In genomic region chr19:4120933-4121612, GRCh38 we compare ENCODE assay signal across 24 cellular contexts. TPM values are rescaled to one million over a fixed set of nuclear protein-coding genes. Genes with fewer than 3 reads are reported as not detected.
DNase-seq lines count a peak whose midpoint lies in the region; ATAC-seq and TF ChIP-seq lines count a peak whose summit lies in the region.
"Had no signal": no experiment of that assay in that cellular context is flagged by ENCODE, and none has a peak within 500 bp of the region (broad histone marks: within the 10 kb centered on the region; RNA-seq: fewer than 3 reads in every experiment).

No MANE protein-coding gene starts in this region.

- no peak overlapping the region for H3K4me3 ChIP-seq in right atrium auricular region
- H3K4me3 ChIP-seq in mesenchymal stem cell (ENCODE audit: insufficient read depth in 1 of 2, low read depth in 1 of 2, low read length in 2 of 2): peak overlapping the region in 1 of 2 experiments; percentile 54
- H3K4me3 ChIP-seq: left ventricle myocardium inferior, mucosa of descending colon, thoracic aorta had no signal

- peak overlapping the region in 1 of 2 experiments; percentile 46 for H3K23ac ChIP-seq in mesenchymal stem cell (ENCODE audit: low read length in 2 of 2)

- TF ChIP-seq CTCF in right atrium auricular region (IDR thresholded peaks at IDR 0.05): no peak

- no peak overlapping the region for H3K4me2 ChIP-seq in mesenchymal stem cell (ENCODE audit: low read length, poor library complexity, severe bottlenecking)

- H2AK5ac ChIP-seq in mesenchymal stem cell (ENCODE audit: low read length, severe bottlenecking): peak overlapping the region; percentile 19

- H3K27ac ChIP-seq in right atrium auricular region: no peak overlapping the region
- no peak overlapping the region for H3K27ac ChIP-seq in mesenchymal stem cell (ENCODE audit: low read length, poor library complexity, severe bottlenecking)
- H3K27ac ChIP-seq: C4-2B, HL-60, left ventricle myocardium inferior, thoracic aorta had no signal

- no peak overlapping the region for H2BK5ac ChIP-seq in mesenchymal stem cell (ENCODE audit: low read depth, low read length, poor library complexity, severe bottlenecking)

- no peak overlapping the region for H3K4ac ChIP-seq in mesenchymal stem cell (ENCODE audit: low read depth in 1 of 2, low read length in 2 of 2)

- ATAC-seq in Right ventricle myocardium inferior: no peak
- no peak for ATAC-seq in stimulated activated memory B cell treated with anti-CD40 and anti-IgM and Interleukin-4, amounts not matched to agents 10 μg/mL and 1 μg/mL and 100 μg/mL, for 72 hours
- no peak for ATAC-seq in GM21737 (IDR thresholded peaks at IDR 0.05; ENCODE audit: unreplicated experiment)
- ATAC-seq in HG02588 (IDR thresholded peaks at IDR 0.05; ENCODE audit: unreplicated experiment): no peak
- ATAC-seq: activated CD4-positive, alpha-beta T cell treated with anti-CD3 and anti-CD28 coated beads for 36 hours; mucosa of descending colon; right cardiac atrium had no signal

- H3K36me3 ChIP-seq in right atrium auricular region (peaks cover 9% of the 10 kb centered on the region), mesenchymal stem cell (ENCODE audit: control insufficient read depth in 1 of 2, insufficient read depth in 2 of 2, low read depth in 1 of 2, low read length in 2 of 2) (peaks cover 29 to 44% of the 10 kb centered on the region in 2 experiments)

- H4K91ac ChIP-seq in mesenchymal stem cell (ENCODE audit: low read length): peak overlapping the region; percentile 7

- H3K27ac Mint-ChIP-seq in activated naive CD8-positive, alpha-beta T cell treated with anti-CD3 and anti-CD28 coated beads for 36 hours: peak overlapping the region; percentile 81
- peak overlapping the region; percentile 93 for H3K27ac Mint-ChIP-seq in stimulated activated memory B cell treated with anti-CD40 and anti-IgM and Interleukin-4, amounts not matched to agents 10 μg/mL and 1 μg/mL and 100 μg/mL, for 72 hours
- H3K27ac Mint-ChIP-seq: activated CD4-positive, alpha-beta T cell treated with anti-CD3 and anti-CD28 coated beads for 36 hours had no signal

- H3K18ac ChIP-seq in mesenchymal stem cell (ENCODE audit: low read depth in 1 of 2, low read length in 2 of 2): no peak overlapping the region

- peaks cover 22% of the 10 kb centered on the region for H3K4me1 Mint-ChIP-seq in activated naive CD8-positive, alpha-beta T cell treated with anti-CD3 and anti-CD28 coated beads for 36 hours
- peaks cover 56% of the 10 kb centered on the region for H3K4me1 Mint-ChIP-seq in stimulated activated memory B cell treated with anti-CD40 and anti-IgM and Interleukin-4, amounts not matched to agents 10 μg/mL and 1 μg/mL and 100 μg/mL, for 72 hours

- 98% methylated on average over 18 of the region's 19 CpGs for WGBS in mesenchymal stem cell

- H3K27me3 ChIP-seq in right atrium auricular region (no peaks in the 10 kb centered on the region), mesenchymal stem cell (ENCODE audit: control insufficient read depth in 1 of 2, insufficient read depth in 1 of 2, low read length in 2 of 2) (no peaks in the 10 kb centered on the region)

- H3K4me3 Mint-ChIP-seq in activated naive CD8-positive, alpha-beta T cell treated with anti-CD3 and anti-CD28 coated beads for 36 hours: no peak overlapping the region
- H3K4me3 Mint-ChIP-seq in stimulated activated memory B cell treated with anti-CD40 and anti-IgM and Interleukin-4, amounts not matched to agents 10 μg/mL and 1 μg/mL and 100 μg/mL, for 72 hours: peak overlapping the region; percentile 38
- H3K4me3 Mint-ChIP-seq: activated CD4-positive, alpha-beta T cell treated with anti-CD3 and anti-CD28 coated beads for 36 hours had no signal

- H3K9ac ChIP-seq in mesenchymal stem cell (ENCODE audit: low read length): peak overlapping the region; percentile 14

- H3K36me3 Mint-ChIP-seq in activated naive CD8-positive, alpha-beta T cell treated with anti-CD3 and anti-CD28 coated beads for 36 hours: peaks cover 11% of the 10 kb centered on the region
- H3K36me3 Mint-ChIP-seq in stimulated activated memory B cell treated with anti-CD40 and anti-IgM and Interleukin-4, amounts not matched to agents 10 μg/mL and 1 μg/mL and 100 μg/mL, for 72 hours: peaks cover 20% of the 10 kb centered on the region
- H3K36me3 Mint-ChIP-seq: IgD-negative memory B cell had no signal

- H2AFZ ChIP-seq in mesenchymal stem cell (ENCODE audit: low read depth, low read length): no peak overlapping the region

- no peaks in the 10 kb centered on the region for H3K9me3 Mint-ChIP-seq in activated naive CD8-positive, alpha-beta T cell treated with anti-CD3 and anti-CD28 coated beads for 36 hours
- no peaks in the 10 kb centered on the region for H3K9me3 Mint-ChIP-seq in stimulated activated memory B cell treated with anti-CD40 and anti-IgM and Interleukin-4, amounts not matched to agents 10 μg/mL and 1 μg/mL and 100 μg/mL, for 72 hours
- H3K9me3 Mint-ChIP-seq: IgD-negative memory B cell had no signal

- intact Hi-C loops in Right ventricle myocardium inferior (cut with DNase I): loop anchor here (5.0 to 10.0 kb wide), 3 partner anchors 54 to 136 kb away; partner anchors contain the start of genes ANKRD24, EEF2, SIRT6 and ZBTB7A

- H3K27me3 Mint-ChIP-seq in activated naive CD8-positive, alpha-beta T cell treated with anti-CD3 and anti-CD28 coated beads for 36 hours: no peaks in the 10 kb centered on the region
- no peaks in the 10 kb centered on the region for H3K27me3 Mint-ChIP-seq in stimulated activated memory B cell treated with anti-CD40 and anti-IgM and Interleukin-4, amounts not matched to agents 10 μg/mL and 1 μg/mL and 100 μg/mL, for 72 hours
- H3K27me3 Mint-ChIP-seq: activated CD4-positive, alpha-beta T cell treated with anti-CD3 and anti-CD28 coated beads for 36 hours; IgD-negative memory B cell had no signal

- no peak overlapping the region for H2BK120ac ChIP-seq in mesenchymal stem cell (ENCODE audit: low read depth, low read length)

- no peaks in the 10 kb centered on the region for H3K9me3 ChIP-seq in right atrium auricular region
- H3K9me3 ChIP-seq in mesenchymal stem cell (ENCODE audit: control insufficient read depth, low read length): no peaks in the 10 kb centered on the region
- H3K9me3 ChIP-seq: left ventricle myocardium inferior, mucosa of descending colon, thoracic aorta had no signal

- H4K8ac ChIP-seq in mesenchymal stem cell (ENCODE audit: low read length): no peak overlapping the region

- no peak overlapping the region for H2BK15ac ChIP-seq in mesenchymal stem cell (ENCODE audit: low read depth, poor library complexity, severe bottlenecking)

- no peak overlapping the region for H2BK12ac ChIP-seq in mesenchymal stem cell (ENCODE audit: low read length in 2 of 2)

- peak overlapping the region in 1 of 2 experiments; percentile 22 for H3K14ac ChIP-seq in mesenchymal stem cell (ENCODE audit: low read length in 2 of 2)

- peaks cover 14% of the 10 kb centered on the region for H3K79me1 ChIP-seq in mesenchymal stem cell (replicated peaks; ENCODE audit: low read length, poor library complexity, severe bottlenecking)

- DNase-seq in Right ventricle myocardium inferior (ENCODE audit: missing footprints) (peak; percentile 60), right atrium auricular region (ENCODE audit: low spot score) (no peak), mesenchymal stem cell (no peak), superior temporal gyrus (ENCODE audit: extremely low spot score) (no peak)
- no peak for DNase-seq in activated naive CD8-positive, alpha-beta T cell treated with anti-CD3 and anti-CD28 coated beads for 36 hours
- DNase-seq: activated CD4-positive, alpha-beta T cell treated with anti-CD3 and anti-CD28 coated beads for 36 hours; DMS 273 treated with DMSO at 0.1 percent for 48 hours; head of caudate nucleus; left ventricle myocardium inferior; MM.1S; mucosa of descending colon; NCI-H146; NCI-H524; occipital lobe; stimulated activated CD4-positive, alpha-beta T cell treated with anti-CD3 and anti-CD28 coated beads, Interleukin-15, amount 100 ng/mL, for 24 hours had no signal

- H3K4me1 ChIP-seq in right atrium auricular region (peaks cover 0 to 33% of the 10 kb centered on the region in 2 donors), mesenchymal stem cell (ENCODE audit: control insufficient read depth, insufficient read depth, low read depth, low read length) (peaks cover 23% of the 10 kb centered on the region)

RNA-seq across cellular contexts. Expression of gene MAP2K2, which starts 2.8 kb away (rescaled TPM):
- total RNA-seq in Right ventricle myocardium inferior: 138 TPM
- total RNA-seq in right atrium auricular region: 10 to 100 TPM; 82.2 to 97.4 TPM
- total RNA-seq in activated naive CD8-positive, alpha-beta T cell treated with anti-CD3 and anti-CD28 coated beads for 36 hours: 100 to 1,000 TPM; 120 to 121 TPM
- 184 TPM for polyA plus RNA-seq in mesenchymal stem cell (2013, experiment 1 of 2)
- 179 TPM for polyA plus RNA-seq in mesenchymal stem cell (2013, experiment 2 of 2)

RNA-seq across cellular contexts. Expression of gene CREB3L3, which starts 32.4 kb away (rescaled TPM):
- not detected for total RNA-seq in Right ventricle myocardium inferior
- total RNA-seq in right atrium auricular region: not detected
- not detected for total RNA-seq in activated naive CD8-positive, alpha-beta T cell treated with anti-CD3 and anti-CD28 coated beads for 36 hours
- 0.03 TPM for polyA plus RNA-seq in mesenchymal stem cell (2013, experiment 1 of 2)
- polyA plus RNA-seq in mesenchymal stem cell (2013, experiment 2 of 2): 0.05 TPM
- total RNA-seq: activated CD4-positive, alpha-beta T cell treated with anti-CD3 and anti-CD28 coated beads for 36 hours; G401; left ventricle myocardium inferior; occipital lobe; right cardiac atrium; thoracic aorta had no signal
- polyA plus RNA-seq: IgD-negative memory B cell, right cardiac atrium had no signal

RNA-seq across cellular contexts. Expression of gene ZBTB7A, which starts 54.4 kb away (rescaled TPM):
- total RNA-seq in Right ventricle myocardium inferior (30.8 TPM), right atrium auricular region (10 to 100 TPM; 33.8 to 50.0 TPM)
- 10 to 100 TPM; 34.9 to 35.9 TPM for total RNA-seq in activated naive CD8-positive, alpha-beta T cell treated with anti-CD3 and anti-CD28 coated beads for 36 hours
- polyA plus RNA-seq in mesenchymal stem cell (2013, experiment 1 of 2): 27.7 TPM
- 26.9 TPM for polyA plus RNA-seq in mesenchymal stem cell (2013, experiment 2 of 2)
